Comparison of ENCODE assay signal across 11 cellular contexts in genomic region chr6:99359800-99360199, GRCh38.
"Had no signal": no experiment of that assay in that cellular context is flagged by ENCODE, and none has a peak within 500 bp of the region (broad histone marks: within the 10 kb centered on the region; RNA-seq: fewer than 3 reads in every experiment).

No MANE protein-coding gene starts in this region.

- DNase-seq: GM23248, GOT3, H7, H9, HCEC 1CT, HFFc6 had no signal

- H3K4me3 ChIP-seq: GM23248, GM23338, HAP-1 had no signal

- H2AFZ ChIP-seq: GM23248, GM23338 had no signal

- H3K4me2 ChIP-seq: GM23338 had no signal

- H3K27ac ChIP-seq: GM23248 had no signal

- ATAC-seq: GM23338, HCT116 had no signal

- H3K9me3 ChIP-seq: HAP-1 had no signal

- H3K36me3 ChIP-seq: HAP-1 had no signal

- FAIRE-seq: H1, H54 had no signal

- H3K4me1 ChIP-seq: HAP-1 had no signal

- H3K9ac ChIP-seq: GM23248 had no signal
